ENCODE assay signal across 1 cellular context in the genomic region with DNA sequence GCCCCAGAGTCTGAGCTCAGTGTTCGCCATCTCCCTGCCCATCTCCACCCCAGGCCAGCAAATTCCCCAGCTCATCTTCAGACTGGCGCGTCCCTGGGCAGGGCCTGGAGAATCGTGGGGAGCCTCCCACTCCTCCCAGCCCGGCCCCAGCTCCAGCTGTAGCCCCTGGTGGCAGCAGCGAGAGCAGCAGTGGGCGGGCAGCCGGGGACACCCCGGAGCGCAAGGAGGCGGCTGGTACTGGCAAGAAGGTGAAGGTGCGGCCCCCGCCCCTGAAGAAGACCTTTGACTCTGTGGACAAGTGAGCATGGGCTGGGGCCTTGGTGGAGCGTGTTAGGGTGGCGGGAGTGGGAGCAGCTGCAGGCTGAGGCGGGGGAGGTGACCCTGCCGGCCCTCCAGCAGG.
TF ChIP-seq lines count a peak whose summit lies in the region.

No MANE protein-coding gene starts in this region.

TF ChIP-seq in HEK293, 187 proteins besides CTCF, POLR2A, EP300 and RAD21 (continued from another document):
- TF ChIP-seq, protein P1, sequence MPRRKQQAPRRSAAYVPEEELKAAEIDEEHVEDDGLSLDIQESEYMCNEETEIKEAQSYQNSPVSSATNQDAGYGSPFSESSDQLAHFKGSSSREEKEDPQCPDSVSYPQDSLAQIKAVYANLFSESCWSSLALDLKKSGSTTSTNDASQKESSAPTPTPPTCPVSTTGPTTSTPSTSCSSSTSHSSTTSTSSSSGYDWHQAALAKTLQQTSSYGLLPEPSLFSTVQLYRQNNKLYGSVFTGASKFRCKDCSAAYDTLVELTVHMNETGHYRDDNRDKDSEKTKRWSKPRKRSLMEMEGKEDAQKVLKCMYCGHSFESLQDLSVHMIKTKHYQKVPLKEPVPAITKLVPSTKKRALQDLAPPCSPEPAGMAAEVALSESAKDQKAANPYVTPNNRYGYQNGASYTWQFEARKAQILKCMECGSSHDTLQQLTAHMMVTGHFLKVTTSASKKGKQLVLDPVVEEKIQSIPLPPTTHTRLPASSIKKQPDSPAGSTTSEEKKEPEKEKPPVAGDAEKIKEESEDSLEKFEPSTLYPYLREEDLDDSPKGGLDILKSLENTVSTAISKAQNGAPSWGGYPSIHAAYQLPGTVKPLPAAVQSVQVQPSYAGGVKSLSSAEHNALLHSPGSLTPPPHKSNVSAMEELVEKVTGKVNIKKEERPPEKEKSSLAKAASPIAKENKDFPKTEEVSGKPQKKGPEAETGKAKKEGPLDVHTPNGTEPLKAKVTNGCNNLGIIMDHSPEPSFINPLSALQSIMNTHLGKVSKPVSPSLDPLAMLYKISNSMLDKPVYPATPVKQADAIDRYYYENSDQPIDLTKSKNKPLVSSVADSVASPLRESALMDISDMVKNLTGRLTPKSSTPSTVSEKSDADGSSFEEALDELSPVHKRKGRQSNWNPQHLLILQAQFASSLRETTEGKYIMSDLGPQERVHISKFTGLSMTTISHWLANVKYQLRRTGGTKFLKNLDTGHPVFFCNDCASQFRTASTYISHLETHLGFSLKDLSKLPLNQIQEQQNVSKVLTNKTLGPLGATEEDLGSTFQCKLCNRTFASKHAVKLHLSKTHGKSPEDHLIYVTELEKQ (tag by site-specific recombination; IDR thresholded peaks at IDR 0.05; ENCODE audit: borderline replicate concordance): no peak
- peak; percentile 66 for TF ChIP-seq ZFHX2 (tag by site-specific recombination; conservative IDR thresholded peaks at IDR 0.05)
- peak; percentile 9; the same call in 1 of the 2 replicates for TF ChIP-seq KLF1 (tag by site-specific recombination; IDR thresholded peaks at IDR 0.05)
- TF ChIP-seq ZNF138 (tag by site-specific recombination; IDR thresholded peaks at IDR 0.05; ENCODE audit: borderline replicate concordance): no peak
TF ChIP-seq in HEK293: peak in this region for 3.
